ENCODE assay signal across 11 cellular contexts in genomic region chr22:42928969-42929837, GRCh38.
A peak's percentile ranks its signal among the peaks of the same experiment; 100 is the strongest.
DNase-seq lines count a peak whose midpoint lies in the region; ATAC-seq and TF ChIP-seq lines count a peak whose summit lies in the region.
"Had no signal": no experiment of that assay in that cellular context is flagged by ENCODE, and none has a peak within 500 bp of the region (broad histone marks: within the 10 kb centered on the region; RNA-seq: fewer than 3 reads in every experiment).

No MANE protein-coding gene starts in this region.

- H3K27me3 Mint-ChIP-seq in Calu3 (ENCODE audit: unreplicated experiment) = no peaks in the 10 kb centered on the region
- H3K27me3 Mint-ChIP-seq in activated T-helper 17 cell treated with anti-CD3 and anti-CD28 coated beads, Interleukin-2, amount 50 U/mL, for 72 hours = no peaks in the 10 kb centered on the region
- H3K27me3 Mint-ChIP-seq: effector memory CD8-positive, alpha-beta T cell had no signal

- WGBS in psoas muscle, 3 donors = 60 to 72% (median 69%) methylated on average over 14 of the region's 14 CpGs

- no peaks in the 10 kb centered on the region for H3K27me3 ChIP-seq in psoas muscle (ENCODE audit: insufficient read depth in 3 of 3, low read length in 2 of 3)

- intact Hi-C loops in Calu3 (cut with micrococcal nuclease; ENCODE audit: unreplicated experiment) = no loop called here
- intact Hi-C loops in left cardiac atrium (cut with DNase I) = no loop called here
- intact Hi-C loops in psoas muscle (cut with DNase I) = no loop called here
- intact Hi-C loops in left colon (cut with DNase I, micrococcal nuclease) = no loop called here

- no peak for DNase-seq in Calu3
- DNase-seq in left cardiac atrium = no peak
- peak in 1 of 2 donors; percentile 62 for DNase-seq in psoas muscle
- DNase-seq in D341Med (ENCODE audit: low spot score) = no peak
- no peak for DNase-seq in activated effector memory CD4-positive, alpha-beta T cell treated with anti-CD3 and anti-CD28 coated beads, Interleukin-2, amount 50 U/mL, for 16 hours
- DNase-seq in left colon = no peak
- DNase-seq: CD8-positive, alpha-beta T cell; effector memory CD8-positive, alpha-beta T cell had no signal

- no peak overlapping the region for H3K4me3 ChIP-seq in psoas muscle

- no TSS peak for BruUV-seq in Calu3 (replicated peaks; lab: Mats Ljungman, UMichigan)

- no peaks in the 10 kb centered on the region for H3K9me3 ChIP-seq in psoas muscle

- TF ChIP-seq CTCF in Calu3 (IDR thresholded peaks at IDR 0.05; ENCODE audit: unreplicated experiment) (no peak), psoas muscle (IDR thresholded peaks at IDR 0.05) (no peak)

- CTCF ChIA-PET in Calu3 (lab: Charles Lee) = no interaction called here

- no peaks in the 10 kb centered on the region for H3K36me3 ChIP-seq in psoas muscle (ENCODE audit: insufficient read depth in 1 of 2, low read depth in 1 of 2)

- peak overlapping the region; percentile 77 for H3K27ac ChIP-seq in psoas muscle
- H3K27ac ChIP-seq: KMS-11 had no signal

- peak overlapping the region; percentile 78 for H3K27ac Mint-ChIP-seq in Calu3 (ENCODE audit: unreplicated experiment)
- H3K27ac Mint-ChIP-seq in activated T-helper 17 cell treated with anti-CD3 and anti-CD28 coated beads, Interleukin-2, amount 50 U/mL, for 72 hours = peak overlapping the region; percentile 91
- H3K27ac Mint-ChIP-seq: CD8-positive, alpha-beta T cell had no signal

- H3K9me3 Mint-ChIP-seq in Calu3 (ENCODE audit: low read depth, unreplicated experiment) = peaks cover 2% of the 10 kb centered on the region
- H3K9me3 Mint-ChIP-seq in activated T-helper 17 cell treated with anti-CD3 and anti-CD28 coated beads, Interleukin-2, amount 50 U/mL, for 72 hours = no peaks in the 10 kb centered on the region
- H3K9me3 Mint-ChIP-seq: CD8-positive, alpha-beta T cell; effector memory CD8-positive, alpha-beta T cell had no signal

- peaks cover 95% of the 10 kb centered on the region for H3K36me3 Mint-ChIP-seq in Calu3 (ENCODE audit: insufficient read depth, unreplicated experiment)
- no peaks in the 10 kb centered on the region for H3K36me3 Mint-ChIP-seq in activated T-helper 17 cell treated with anti-CD3 and anti-CD28 coated beads, Interleukin-2, amount 50 U/mL, for 72 hours (ENCODE audit: low read depth)

- peak overlapping the region; percentile 26 for H3K4me3 Mint-ChIP-seq in Calu3 (ENCODE audit: low read depth, unreplicated experiment)
- H3K4me3 Mint-ChIP-seq in activated T-helper 17 cell treated with anti-CD3 and anti-CD28 coated beads, Interleukin-2, amount 50 U/mL, for 72 hours = no peak overlapping the region
- H3K4me3 Mint-ChIP-seq: CD8-positive, alpha-beta T cell; effector memory CD8-positive, alpha-beta T cell had no signal

- H3K4me1 ChIP-seq in psoas muscle = peaks cover 85% of the 10 kb centered on the region

- no peak for ATAC-seq in activated T-helper 17 cell treated with anti-CD3 and anti-CD28 coated beads, Interleukin-2, amount 50 U/mL, for 72 hours (replicated peaks)
- ATAC-seq in left cardiac atrium = peak; percentile 19 to 31
- ATAC-seq in psoas muscle = peak in 3 of 4 donors; percentile 56 to 59 (median 57)
- no peak for ATAC-seq in HG02840 (IDR thresholded peaks at IDR 0.05; ENCODE audit: low FRiP score, unreplicated experiment)
- ATAC-seq in left colon = no peak
- ATAC-seq: CD8-positive, alpha-beta T cell; effector memory CD8-positive, alpha-beta T cell had no signal

- peaks cover 85% of the 10 kb centered on the region for H3K4me1 Mint-ChIP-seq in Calu3 (ENCODE audit: low read depth, unreplicated experiment)
- peaks cover 43% of the 10 kb centered on the region for H3K4me1 Mint-ChIP-seq in activated T-helper 17 cell treated with anti-CD3 and anti-CD28 coated beads, Interleukin-2, amount 50 U/mL, for 72 hours

Comparison
In these comparisons a context has a peak if more than half of its experiments do, and no peak if none do; other contexts are left out.
1. ATAC-seq: peak in left cardiac atrium (2 of 2) and psoas muscle (3 of 4); none in activated T-helper 17 cell treated with anti-CD3 and anti-CD28 coated beads, Interleukin-2, amount 50 U/mL, for 72 hours (single experiment), HG02840 (single experiment) and left colon (single experiment).